ENCODE assay signal across 8 cellular contexts in genomic region chr19:21483589-21484170, GRCh38.
DNase-seq lines count a peak whose midpoint lies in the region; ATAC-seq, FAIRE-seq and TF ChIP-seq lines count a peak whose summit lies in the region.

No MANE protein-coding gene starts in this region.

- H3K9me3 Mint-ChIP-seq in memory B cell, result peaks cover 6% of the 10 kb centered on the region
- H3K9me3 Mint-ChIP-seq in stimulated activated naive B cell treated with anti-CD40 and anti-IgM and Interleukin-4, amounts not matched to agents 10 μg/mL and 1 μg/mL and 100 μg/mL, for 72 hours, result peaks cover 4 to 9% of the 10 kb centered on the region in 2 donors

- H3K4me3 ChIP-seq in brain microvascular endothelial cell (ENCODE audit: low read depth, low read length), result no peak overlapping the region

- in situ Hi-C loops in brain microvascular endothelial cell (cut with HindIII; ENCODE audit: low pct_ligation_motif_present, low sequenced_read_pairs), result no loop called here

- H3K36me3 Mint-ChIP-seq in memory B cell, result no peaks in the 10 kb centered on the region
- peaks cover 0 to 1% of the 10 kb centered on the region in 2 donors for H3K36me3 Mint-ChIP-seq in stimulated activated naive B cell treated with anti-CD40 and anti-IgM and Interleukin-4, amounts not matched to agents 10 μg/mL and 1 μg/mL and 100 μg/mL, for 72 hours

- H3K4me1 Mint-ChIP-seq in memory B cell, result peaks cover 3% of the 10 kb centered on the region
- H3K4me1 Mint-ChIP-seq in stimulated activated naive B cell treated with anti-CD40 and anti-IgM and Interleukin-4, amounts not matched to agents 10 μg/mL and 1 μg/mL and 100 μg/mL, for 72 hours, result peaks cover 0 to 6% of the 10 kb centered on the region in 2 donors

- no peak overlapping the region for H3K27ac Mint-ChIP-seq in memory B cell
- H3K27ac Mint-ChIP-seq in stimulated activated naive B cell treated with anti-CD40 and anti-IgM and Interleukin-4, amounts not matched to agents 10 μg/mL and 1 μg/mL and 100 μg/mL, for 72 hours, result no peak overlapping the region

- peak; percentile 49; the same call in 1 of the 2 replicates for TF ChIP-seq CTCF in GM12874 (IDR thresholded peaks at IDR 0.05; ENCODE audit: insufficient read depth, low read depth, low read length)
- TF ChIP-seq CTCF in brain microvascular endothelial cell (IDR thresholded peaks at IDR 0.05; ENCODE audit: low read depth, low read length, missing control alignments), result peak; percentile 55

- DNase-seq in T-helper 1 cell, result peak in 4 of 5 donors; percentile 23 to 45 (median 34)
- DNase-seq in brain microvascular endothelial cell, result no peak
- DNase-seq in memory B cell (ENCODE audit: low spot score in 2 of 2), result peak; percentile 46 to 62
- DNase-seq in stimulated activated naive B cell treated with anti-CD40 and anti-IgM and Interleukin-4, amounts not matched to agents 10 μg/mL and 1 μg/mL and 100 μg/mL, for 72 hours, result peak; percentile 59
- no peak for DNase-seq in NCI-H2227 treated with DMSO at 0.1 percent for 48 hours (lab: John Stamatoyannopoulos, UW)
- no peak for DNase-seq in GM19239 (ENCODE audit: insufficient read length, low spot score)

- H3K27me3 Mint-ChIP-seq in memory B cell, result no peaks in the 10 kb centered on the region
- H3K27me3 Mint-ChIP-seq in stimulated activated naive B cell treated with anti-CD40 and anti-IgM and Interleukin-4, amounts not matched to agents 10 μg/mL and 1 μg/mL and 100 μg/mL, for 72 hours, result no peaks in the 10 kb centered on the region

- H3K4me3 Mint-ChIP-seq in memory B cell, result peak overlapping the region; percentile 37
- peak overlapping the region; percentile 50 to 63 for H3K4me3 Mint-ChIP-seq in stimulated activated naive B cell treated with anti-CD40 and anti-IgM and Interleukin-4, amounts not matched to agents 10 μg/mL and 1 μg/mL and 100 μg/mL, for 72 hours

- no peaks in the 10 kb centered on the region for H3K36me3 ChIP-seq in brain microvascular endothelial cell (replicated peaks)

- no peak overlapping the region for H3K27ac ChIP-seq in brain microvascular endothelial cell

- no peak for FAIRE-seq in GM19239 (lab: Jason Lieb, UNC)

- ATAC-seq in memory B cell (ENCODE audit: low read depth), result peak; percentile 68
- peak; percentile 68 to 71 for ATAC-seq in stimulated activated naive B cell treated with anti-CD40 and anti-IgM and Interleukin-4, amounts not matched to agents 10 μg/mL and 1 μg/mL and 100 μg/mL, for 72 hours (replicated peaks)
- no peak for ATAC-seq in HG02852 (IDR thresholded peaks at IDR 0.05; ENCODE audit: unreplicated experiment)

- H3K27me3 ChIP-seq in brain microvascular endothelial cell (replicated peaks), result no peaks in the 10 kb centered on the region

Comparison
In these comparisons a context has a peak if more than half of its experiments do, and no peak if none do; other contexts are left out.
1. DNase-seq: peak in T-helper 1 cell (4 of 5), memory B cell (2 of 2) and stimulated activated naive B cell treated with anti-CD40 and anti-IgM and Interleukin-4, amounts not matched to agents 10 μg/mL and 1 μg/mL and 100 μg/mL, for 72 hours (single experiment); none in brain microvascular endothelial cell (single experiment), NCI-H2227 treated with DMSO at 0.1 percent for 48 hours (single experiment) and GM19239 (single experiment).